ENCODE assay signal across 12 cellular contexts in genomic region chr17:62987136-62987535, GRCh38. TPM values are rescaled to one million over a fixed set of nuclear protein-coding genes. Genes with fewer than 3 reads are reported as not detected.
DNase-seq lines count a peak whose midpoint lies in the region; ATAC-seq and TF ChIP-seq lines count a peak whose summit lies in the region.
"Had no signal": no experiment of that assay in that cellular context is flagged by ENCODE, and none has a peak within 500 bp of the region (broad histone marks: within the 10 kb centered on the region; RNA-seq: fewer than 3 reads in every experiment).

No MANE protein-coding gene starts in this region.

- H3K14ac ChIP-seq in trophoblast cell (ENCODE audit: low read length) = no peak overlapping the region

- H3K18ac ChIP-seq in trophoblast cell (ENCODE audit: low read length) = no peak overlapping the region

- H3K23ac ChIP-seq in trophoblast cell (ENCODE audit: low read length) = no peak overlapping the region

- no peaks in the 10 kb centered on the region for H3K27me3 ChIP-seq in OCI-LY1 (ENCODE audit: insufficient read depth, low read length)
- no peaks in the 10 kb centered on the region for H3K27me3 ChIP-seq in trophoblast cell (ENCODE audit: insufficient read depth, low read length)
- H3K27me3 ChIP-seq: MG63, tibial nerve had no signal

- peaks cover 3% of the 10 kb centered on the region for H3K79me1 ChIP-seq in trophoblast cell (ENCODE audit: low read length)

- no peaks in the 10 kb centered on the region for H3K36me3 ChIP-seq in OCI-LY1 (ENCODE audit: insufficient read depth, low read length)
- H3K36me3 ChIP-seq in trophoblast cell (ENCODE audit: control insufficient read depth in 1 of 2, insufficient read depth in 2 of 2, low read length in 2 of 2) = no peaks in the 10 kb centered on the region
- H3K36me3 ChIP-seq: left ventricle myocardium inferior had no signal

- ATAC-seq in activated CD8-positive, alpha-beta memory T cell treated with anti-CD3 and anti-CD28 coated beads, Interleukin-2, amount 10 ng/mL, durations not matched to agents 7 days and 5 days = no peak
- ATAC-seq in HG03354 (IDR thresholded peaks at IDR 0.05; ENCODE audit: poor library complexity, severe bottlenecking, unreplicated experiment) = no peak

- H4K91ac ChIP-seq in trophoblast cell (ENCODE audit: low read depth, low read length) = no peak overlapping the region

- no peaks in the 10 kb centered on the region for H3K27me3 Mint-ChIP-seq in activated CD8-positive, alpha-beta memory T cell treated with anti-CD3 and anti-CD28 coated beads, Interleukin-2, amount 10 ng/mL, durations not matched to agents 7 days and 5 days

- no peak overlapping the region for H3K27ac Mint-ChIP-seq in activated CD8-positive, alpha-beta memory T cell treated with anti-CD3 and anti-CD28 coated beads, Interleukin-2, amount 10 ng/mL, durations not matched to agents 7 days and 5 days

- H3K9me3 ChIP-seq in OCI-LY1 (ENCODE audit: low read length) (0 out of 2 replicates have a peak, but pooled peaks cover 2% of the 10 kb centered on the region), trophoblast cell (ENCODE audit: insufficient read depth, low read depth, low read length) (no peaks in the 10 kb centered on the region)

- H2AFZ ChIP-seq in OCI-LY1 (ENCODE audit: low read length) (no peak overlapping the region), trophoblast cell (ENCODE audit: insufficient read depth, low read length, poor library complexity) (no peak overlapping the region)

- peak overlapping the region; percentile 99 for H3K4ac ChIP-seq in trophoblast cell (ENCODE audit: low read depth, low read length)

- H4K8ac ChIP-seq in trophoblast cell (ENCODE audit: low read depth, low read length) = no peak overlapping the region

- H3K9ac ChIP-seq in OCI-LY1 (ENCODE audit: low read length) (no peak overlapping the region), trophoblast cell (ENCODE audit: low read length) (no peak overlapping the region)

- H3K36me3 Mint-ChIP-seq in activated CD8-positive, alpha-beta memory T cell treated with anti-CD3 and anti-CD28 coated beads, Interleukin-2, amount 10 ng/mL, durations not matched to agents 7 days and 5 days = peaks cover 15% of the 10 kb centered on the region

- H4K20me1 ChIP-seq in OCI-LY1 (ENCODE audit: insufficient read depth, low read length) = no peaks in the 10 kb centered on the region

- no peaks in the 10 kb centered on the region for H3K79me2 ChIP-seq in OCI-LY1 (ENCODE audit: insufficient read depth, low read length)
- peaks cover 27% of the 10 kb centered on the region for H3K79me2 ChIP-seq in trophoblast cell (ENCODE audit: control insufficient read depth, insufficient read depth, low read length, poor library complexity)

- no peaks in the 10 kb centered on the region for H3K4me1 Mint-ChIP-seq in activated CD8-positive, alpha-beta memory T cell treated with anti-CD3 and anti-CD28 coated beads, Interleukin-2, amount 10 ng/mL, durations not matched to agents 7 days and 5 days

- no peaks in the 10 kb centered on the region for H3K4me1 ChIP-seq in OCI-LY1 (ENCODE audit: insufficient read depth, low read length, severe bottlenecking)
- H3K4me1 ChIP-seq in trophoblast cell (ENCODE audit: control insufficient read depth in 1 of 2, insufficient read depth in 2 of 2, low read length in 2 of 2) = peaks cover 19% of the 10 kb centered on the region in 2 experiments
- H3K4me1 ChIP-seq: left ventricle myocardium inferior, tibial nerve had no signal

- peaks cover 19% of the 10 kb centered on the region for H3K9me3 Mint-ChIP-seq in activated CD8-positive, alpha-beta memory T cell treated with anti-CD3 and anti-CD28 coated beads, Interleukin-2, amount 10 ng/mL, durations not matched to agents 7 days and 5 days (ENCODE audit: low read depth)

- no peaks in the 10 kb centered on the region for H3F3A ChIP-seq in OCI-LY1 (ENCODE audit: insufficient read depth, low read length)

- no peak overlapping the region for H3K4me3 Mint-ChIP-seq in activated CD8-positive, alpha-beta memory T cell treated with anti-CD3 and anti-CD28 coated beads, Interleukin-2, amount 10 ng/mL, durations not matched to agents 7 days and 5 days

- no peak overlapping the region for H4K12ac ChIP-seq in trophoblast cell (ENCODE audit: low read depth, low read length)

- H3K4me3 ChIP-seq in OCI-LY1 (ENCODE audit: low read depth, low read length, poor library complexity, severe bottlenecking) (no peak overlapping the region), choroid plexus epithelial cell (ENCODE audit: low read depth, low read length) (no peak overlapping the region), trophoblast cell (ENCODE audit: low read depth, low read length) (no peak overlapping the region)
- H3K4me3 ChIP-seq: left ventricle myocardium inferior, MG63, tibial nerve had no signal

- H3K9me2 ChIP-seq in OCI-LY1 (ENCODE audit: low read depth, low read length) = no peaks in the 10 kb centered on the region

- H3K27ac ChIP-seq in OCI-LY1 (ENCODE audit: low read depth, low read length, poor library complexity, severe bottlenecking) = no peak overlapping the region
- no peak overlapping the region for H3K27ac ChIP-seq in trophoblast cell (ENCODE audit: low read depth, low read length)
- H3K27ac ChIP-seq: left ventricle myocardium inferior, tibial nerve had no signal

- no peak for DNase-seq in choroid plexus epithelial cell (ENCODE audit: low read depth)
- no peak for DNase-seq in trophoblast cell
- DNase-seq in activated CD8-positive, alpha-beta memory T cell treated with anti-CD3 and anti-CD28 coated beads, Interleukin-2, amount 10 ng/mL, durations not matched to agents 7 days and 5 days = no peak
- DNase-seq in DMS114 treated with DMSO at 0.1 percent for 48 hours (lab: John Stamatoyannopoulos, UW; ENCODE audit: unreplicated experiment) = no peak
- DNase-seq: activated T-cell treated with anti-CD3 and anti-CD28 coated beads for 4 hours, left ventricle myocardium inferior, MG63, NCI-H345 had no signal

- no peak overlapping the region for H2BK12ac ChIP-seq in trophoblast cell (ENCODE audit: low read length)

- H2BK5ac ChIP-seq in trophoblast cell (ENCODE audit: low read depth, low read length, poor library complexity) = no peak overlapping the region

- CTCF ChIA-PET in activated CD8-positive, alpha-beta memory T cell treated with anti-CD3 and anti-CD28 coated beads, Interleukin-2, amount 10 ng/mL, durations not matched to agents 7 days and 5 days (lab: Charles Lee) = interaction anchor here (1.1 kb wide), 1 partner anchor 8 kb away, joined by 4 read pairs; no protein-coding TSS in a partner anchor

- no peak overlapping the region for H2BK120ac ChIP-seq in trophoblast cell (ENCODE audit: insufficient read depth, low read length, poor library complexity)

- no CpG with 5 or more reads among the region's 7 CpGs for WGBS in trophoblast cell (ENCODE audit: extremely low coverage, insufficient coverage, insufficient read length)

- H3K4me2 ChIP-seq in OCI-LY1 (ENCODE audit: low read length) (no peak overlapping the region), trophoblast cell (ENCODE audit: low read length) (no peak overlapping the region)

- no peak overlapping the region for H2AK5ac ChIP-seq in trophoblast cell (ENCODE audit: low read length)

- TF ChIP-seq CTCF in GM12873 (IDR thresholded peaks at IDR 0.05; ENCODE audit: insufficient read depth, low read depth, low read length, missing control alignments) (peak; percentile 49), OCI-LY1 (IDR thresholded peaks at IDR 0.05; ENCODE audit: low read length) (peak; percentile 39; the same call in 1 of the 2 replicates), choroid plexus epithelial cell (conservative IDR thresholded peaks at IDR 0.05; ENCODE audit: low read depth, low read length) (peak; percentile 46)

RNA-seq across cellular contexts. Expression of gene TANC2, which starts 21.1 kb away (rescaled TPM):
- polyA plus RNA-seq in trophoblast cell (2013) = 81.0 and 87.7 TPM in 2 replicates
- 10 to 100 TPM in 1 of 2 experiments, 1 to 10 TPM in 1; 8.7 to 26.2 TPM for total RNA-seq in activated CD8-positive, alpha-beta memory T cell treated with anti-CD3 and anti-CD28 coated beads, Interleukin-2, amount 10 ng/mL, durations not matched to agents 7 days and 5 days
